8 cellular contexts compared by ENCODE assay signal in the genomic region with DNA sequence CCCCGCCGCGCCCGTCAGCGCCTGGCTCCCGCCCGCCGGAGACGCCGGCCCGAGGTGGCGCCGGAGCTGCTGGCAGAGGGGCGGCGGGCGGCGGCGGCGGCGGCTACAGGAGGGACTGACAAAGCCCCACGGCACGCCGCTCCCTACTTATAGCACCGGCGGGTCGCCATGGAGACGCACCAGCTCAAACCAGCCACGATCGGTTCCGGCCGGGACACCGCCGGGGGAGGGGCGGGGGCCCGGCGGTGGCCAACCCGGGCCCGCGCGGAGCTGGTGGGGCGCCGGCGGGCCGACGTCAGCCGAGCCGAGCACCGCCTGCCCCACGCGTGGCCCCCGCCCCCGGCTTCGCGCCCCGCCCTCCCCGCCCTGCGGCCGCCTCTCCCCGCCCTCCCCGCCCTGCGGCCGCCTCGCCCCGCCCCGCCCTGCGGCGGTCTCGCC. TPM values are rescaled to one million over a fixed set of nuclear protein-coding genes. Genes with fewer than 3 reads are reported as not detected.
DNase-seq lines count a peak whose midpoint lies in the region; TF ChIP-seq lines count a peak whose summit lies in the region.

A gene (minus strand): TSS at position 120 of the 438 bp plus-strand sequence. CDS start 3,295 bp downstream, outside the sequence.

- H3K4me2 ChIP-seq in MM.1S (ENCODE audit: low read depth, low read length), result peak within 1 kb of the TSS; percentile 98
- peak within 1 kb of the TSS; percentile 70 for H3K4me2 ChIP-seq in neuronal stem cell (ENCODE audit: insufficient read depth, low read length, poor library complexity, severe bottlenecking)

- H3K4me1 ChIP-seq in MM.1S (ENCODE audit: low read length) (peaks cover 26% of the 10 kb centered on the region), neuronal stem cell (ENCODE audit: control insufficient read depth in 2 of 2, insufficient read depth in 1 of 2, low read depth in 1 of 2, low read length in 2 of 2) (peaks cover 5 to 11% of the 10 kb centered on the region in 2 donors)

- H4K8ac ChIP-seq in neuronal stem cell (ENCODE audit: low read depth, low read length), result peak within 1 kb of the TSS; percentile 99

- H3F3A ChIP-seq in MM.1S (ENCODE audit: insufficient read depth, low read length), result peaks cover 47% of the 10 kb centered on the region

- DNase-seq in ELR (ENCODE audit: low read depth) (peak; percentile 92), HCEC 1CT (peak; percentile 92), MM.1S (peak; percentile 96), SHP77 treated with DMSO at 0.1 percent for 48 hours (lab: John Stamatoyannopoulos, UW) (peak; percentile 91), fibroblast of villous mesenchyme (ENCODE audit: low read depth) (peak; percentile 89), neuronal stem cell (ENCODE audit: low spot score) (peak; percentile 92)
- DNase-seq in activated effector memory CD4-positive, alpha-beta T cell treated with anti-CD3 and anti-CD28 coated beads, Interleukin-2, amount 50 U/mL, for 16 hours, result peak; percentile 100

- no peak within 1 kb of the TSS for H4K91ac ChIP-seq in neuronal stem cell (ENCODE audit: low read depth, low read length, poor library complexity)

- H3K9me3 ChIP-seq in MM.1S (replicated peaks; ENCODE audit: insufficient read depth, low read length) (no peaks in the 10 kb centered on the region), neuronal stem cell (replicated peaks in 1 of 2; ENCODE audit: control insufficient read depth in 2 of 2, insufficient read depth in 1 of 2, low read depth in 1 of 2, low read length in 2 of 2) (no peaks in the 10 kb centered on the region)

- H2AK5ac ChIP-seq in neuronal stem cell (ENCODE audit: low read depth, low read length), result no peak within 1 kb of the TSS

- H3K9me2 ChIP-seq in MM.1S (replicated peaks; ENCODE audit: insufficient read depth, low read length), result no peaks in the 10 kb centered on the region

- H3K4me3 ChIP-seq in MM.1S (ENCODE audit: low read length) (peak within 1 kb of the TSS; percentile 93), fibroblast of villous mesenchyme (ENCODE audit: low read depth, low read length) (peak within 1 kb of the TSS; percentile 63), neuronal stem cell (ENCODE audit: low read length in 2 of 2) (peak within 1 kb of the TSS; percentile 86 to 89)

- H2AFZ ChIP-seq in MM.1S (ENCODE audit: low read length) (peak within 1 kb of the TSS; percentile 95), neuronal stem cell (ENCODE audit: low read length) (peak within 1 kb of the TSS; percentile 97)

- peak within 1 kb of the TSS; percentile 97 for H3K18ac ChIP-seq in neuronal stem cell (ENCODE audit: low read length)

- H3K79me1 ChIP-seq in neuronal stem cell (ENCODE audit: low read depth, low read length), result peaks cover 3% of the 10 kb centered on the region

- peak within 1 kb of the TSS; percentile 29 for H2BK5ac ChIP-seq in neuronal stem cell (ENCODE audit: low read length)

- no peaks in the 10 kb centered on the region for H3K27me3 ChIP-seq in MM.1S (replicated peaks; ENCODE audit: insufficient read depth, low read length)
- H3K27me3 ChIP-seq in neuronal stem cell (ENCODE audit: control insufficient read depth in 3 of 3, insufficient read depth in 3 of 3, low read depth in 1 of 3, low read length in 3 of 3), result no peaks in the 10 kb centered on the region

- H3K36me3 ChIP-seq in MM.1S (replicated peaks; ENCODE audit: insufficient read depth, low read length) (peaks cover 20% of the 10 kb centered on the region), neuronal stem cell (replicated peaks in 1 of 2; ENCODE audit: control insufficient read depth in 2 of 2, insufficient read depth in 2 of 2, low read length in 2 of 2) (peaks cover 15 to 40% of the 10 kb centered on the region in 2 donors)

- H2BK120ac ChIP-seq in neuronal stem cell (ENCODE audit: low read depth, low read length), result no peak within 1 kb of the TSS

- H3K9ac ChIP-seq in MM.1S (ENCODE audit: low read length) (peak within 1 kb of the TSS; percentile 92), neuronal stem cell (ENCODE audit: low read depth, low read length, poor library complexity) (peak within 1 kb of the TSS; percentile 94)

- no peak within 1 kb of the TSS for H2BK15ac ChIP-seq in neuronal stem cell (ENCODE audit: low read length)

- no peak within 1 kb of the TSS for H2BK12ac ChIP-seq in neuronal stem cell (ENCODE audit: low read length)

- TF ChIP-seq CTCF in MM.1S (IDR thresholded peaks at IDR 0.05; ENCODE audit: low read length) (no peak), fibroblast of villous mesenchyme (IDR thresholded peaks at IDR 0.05; ENCODE audit: insufficient read depth, low read depth, low read length) (no peak), subcutaneous adipose tissue (IDR thresholded peaks at IDR 0.05; ENCODE audit: low read depth) (no peak)

- H3K27ac ChIP-seq in MM.1S (ENCODE audit: low read length), result peak within 1 kb of the TSS; percentile 98
- peak within 1 kb of the TSS; percentile 89 for H3K27ac ChIP-seq in neuronal stem cell (replicated peaks; ENCODE audit: low read length)

- H3K14ac ChIP-seq in neuronal stem cell (ENCODE audit: low read length), result peak within 1 kb of the TSS; percentile 63

- peaks cover 33% of the 10 kb centered on the region for H4K20me1 ChIP-seq in MM.1S (ENCODE audit: insufficient read depth, low read length)

- peaks cover 46% of the 10 kb centered on the region for H3K79me2 ChIP-seq in MM.1S (ENCODE audit: low read length)

- peak within 1 kb of the TSS; percentile 95 for H3K23ac ChIP-seq in neuronal stem cell (ENCODE audit: low read depth, low read length, poor library complexity)

- peak within 1 kb of the TSS; percentile 37 for H3K4ac ChIP-seq in neuronal stem cell (ENCODE audit: low read length)

- WGBS in neuronal stem cell (ENCODE audit: extremely low coverage in 2 of 2, insufficient read length in 2 of 2, insufficient replicate concordance in 1 of 2), 2 donors, result no CpG with 5 or more reads among the region's 68 CpGs

RNA-seq across cellular contexts. Expression of the gene that starts here (rescaled TPM):
- total RNA-seq in fibroblast of villous mesenchyme (88.3 and 133 TPM in 2 replicates), subcutaneous adipose tissue (10 to 100 TPM; 25.8 to 55.3 (median 31.1) TPM)
- polyA plus RNA-seq in neuronal stem cell (2013, experiment 1 of 2), result 196 TPM
- polyA plus RNA-seq in neuronal stem cell (2013, experiment 2 of 2), result 192 TPM

Comparison
In these comparisons a context has a peak if more than half of its experiments do, and no peak if none do; other contexts are left out.
1. Peak in every context shown above with its lines: DNase-seq, H3K4me3 ChIP-seq and H3K27ac ChIP-seq.